21 cellular contexts compared by ENCODE assay signal in genomic region chr4:168731706-168732414, GRCh38.
DNase-seq lines count a peak whose midpoint lies in the region; ATAC-seq, FAIRE-seq and TF ChIP-seq lines count a peak whose summit lies in the region.
"Had no signal": no experiment of that assay in that cellular context is flagged by ENCODE, and none has a peak within 500 bp of the region (broad histone marks: within the 10 kb centered on the region; RNA-seq: fewer than 3 reads in every experiment).

No MANE protein-coding gene starts in this region.

- H3K9me3 Mint-ChIP-seq in stimulated activated memory B cell treated with anti-CD40 and anti-IgM and Interleukin-4, amounts not matched to agents 10 μg/mL and 1 μg/mL and 100 μg/mL, for 72 hours = peaks cover 9% of the 10 kb centered on the region

- TF ChIP-seq RAD21 in GM12878 (IDR thresholded peaks at IDR 0.05; ENCODE audit: insufficient read depth, low read depth, low read length) = no peak

- TF ChIP-seq CTCF in GM12878 (IDR thresholded peaks at IDR 0.05 in 2 of 3, conservative IDR thresholded peaks at IDR 0.05 in 1 of 3; ENCODE audit: control insufficient read depth in 2 of 3, extremely low read depth in 1 of 3, insufficient read depth in 1 of 3, low read depth in 3 of 3, low read length in 3 of 3) = no peak
- TF ChIP-seq CTCF in suprapubic skin (IDR thresholded peaks at IDR 0.05) = no peak

- no peak overlapping the region for H2AFZ ChIP-seq in GM12878 (ENCODE audit: control insufficient read depth, low read depth, low read length)

- no peaks in the 10 kb centered on the region for H3K79me2 ChIP-seq in GM12878 (ENCODE audit: control insufficient read depth, insufficient read depth, low read length)

- CTCF ChIA-PET in GM12878 (lab: Yijun Ruan, JAX) = interaction anchor here (1.1 to 3.4 kb wide), 3 partner anchors 12 to 40 kb away, joined by 3 to 31 read pairs (median 4); no protein-coding TSS in a partner anchor

- H3K36me3 Mint-ChIP-seq in stimulated activated memory B cell treated with anti-CD40 and anti-IgM and Interleukin-4, amounts not matched to agents 10 μg/mL and 1 μg/mL and 100 μg/mL, for 72 hours = no peaks in the 10 kb centered on the region

- POLR2A ChIA-PET in GM12878 (lab: Charles Lee) = interaction anchor here (1.2 to 1.5 kb wide), 2 partner anchors 11 to 12 kb away, joined by 3 to 4 read pairs; no protein-coding TSS in a partner anchor

- no peak for TF ChIP-seq POLR2A in GM12878 (IDR thresholded peaks at IDR 0.05; ENCODE audit: low read depth, low read length)
- no peak for TF ChIP-seq POLR2A in suprapubic skin (IDR thresholded peaks at IDR 0.05)

- intact Hi-C loops in GM12878 (cut with micrococcal nuclease; ENCODE audit: unreplicated experiment) = no loop called here

- RAD21 ChIA-PET in GM12878 (lab: Charles Lee; ENCODE audit: unreplicated experiment) = interaction anchor here (1.0 to 3.0 kb wide), 4 partner anchors 16 to 167 kb away, joined by 3 to 21 read pairs (median 4); no protein-coding TSS in a partner anchor

- H3K27ac Mint-ChIP-seq in stimulated activated memory B cell treated with anti-CD40 and anti-IgM and Interleukin-4, amounts not matched to agents 10 μg/mL and 1 μg/mL and 100 μg/mL, for 72 hours = no peak overlapping the region

- H3K4me1 ChIP-seq in GM12878 (ENCODE audit: control insufficient read depth, insufficient read depth, low read length) (no peaks in the 10 kb centered on the region), suprapubic skin (no peaks in the 10 kb centered on the region)
- H3K4me1 ChIP-seq: adrenal gland had no signal

- H3K9ac ChIP-seq in GM12878 (ENCODE audit: control insufficient read depth, insufficient read depth, low read length) = no peak overlapping the region
- H3K9ac ChIP-seq: KMS-11, SK-N-SH had no signal

- in situ Hi-C loops in GM12878 (cut with MboI) = no loop called here

- no peak overlapping the region for H3K4me2 ChIP-seq in GM12878 (ENCODE audit: control insufficient read depth, insufficient read depth)
- H3K4me2 ChIP-seq: KMS-11, SK-N-SH had no signal

- H3K27me3 ChIP-seq in GM12878 (replicated peaks in 1 of 2; ENCODE audit: control insufficient read depth in 2 of 2, insufficient read depth in 2 of 2, low read length in 1 of 2) = no peaks in the 10 kb centered on the region
- H3K27me3 ChIP-seq in suprapubic skin = no peaks in the 10 kb centered on the region
- H3K27me3 ChIP-seq: adrenal gland, gastrocnemius medialis, upper lobe of right lung had no signal

- H3K27ac ChIP-seq in GM12878 (ENCODE audit: control insufficient read depth, insufficient read depth) (no peak overlapping the region), suprapubic skin (no peak overlapping the region)
- H3K27ac ChIP-seq: adrenal gland, gastrocnemius medialis, KMS-11, upper lobe of right lung had no signal

- no peak overlapping the region for H3K4me3 Mint-ChIP-seq in stimulated activated memory B cell treated with anti-CD40 and anti-IgM and Interleukin-4, amounts not matched to agents 10 μg/mL and 1 μg/mL and 100 μg/mL, for 72 hours
- H3K4me3 Mint-ChIP-seq: neural crest cell had no signal

- H4K20me1 ChIP-seq in GM12878 (ENCODE audit: control insufficient read depth, insufficient read depth) = no peaks in the 10 kb centered on the region

- no peak for FAIRE-seq in GM12878 (lab: Jason Lieb, UNC)
- FAIRE-seq: H54 had no signal

- H3K9me3 ChIP-seq in GM12878 (replicated peaks; ENCODE audit: control insufficient read depth, insufficient read depth, low read length) (no peaks in the 10 kb centered on the region; the same call in 2 of the 3 replicates), suprapubic skin (no peaks in the 10 kb centered on the region)
- H3K9me3 ChIP-seq: adrenal gland, gastrocnemius medialis, upper lobe of right lung had no signal

- no peaks in the 10 kb centered on the region for H3K4me1 Mint-ChIP-seq in stimulated activated memory B cell treated with anti-CD40 and anti-IgM and Interleukin-4, amounts not matched to agents 10 μg/mL and 1 μg/mL and 100 μg/mL, for 72 hours

- no TSS peak for BruUV-seq in GM12878 (replicated peaks; lab: Mats Ljungman, UMichigan)

- DNase-seq in GM12878 (ENCODE audit: low read depth, low spot score) (no peak), suprapubic skin (ENCODE audit: low spot score in 2 of 2) (no peak), GDM1 (lab: John Stamatoyannopoulos, UW) (no peak)
- DNase-seq: activated CD4-positive, alpha-beta T cell treated with anti-CD3 and anti-CD28 coated beads for 1 hour; adrenal gland; erythroblast; gastrocnemius medialis; left cardiac atrium; NCI-H1105; NCI-H526; SK-N-SH; stimulated activated naive CD8-positive, alpha-beta T cell treated with anti-CD3 and anti-CD28 coated beads, Interleukin-15, Interleukin-2, amounts not matched to agents 100 U/mL and 50 U/mL, for 24 hours; T1000; upper lobe of right lung had no signal

- H3K4me3 ChIP-seq in GM12878 (no peak overlapping the region), suprapubic skin (no peak overlapping the region)
- H3K4me3 ChIP-seq: adrenal gland, gastrocnemius medialis, upper lobe of right lung had no signal

- WGBS in GM12878 (ENCODE audit: insufficient coverage, insufficient replicate concordance, low lambda C conversion rate, missing lambda C conversion rate) = 12% methylated on average over 6 of the region's 6 CpGs
- 87% methylated on average over 6 of the region's 6 CpGs for WGBS in suprapubic skin

- SMC1A ChIA-PET in GM12878 (lab: Charles Lee; ENCODE audit: uncharacterized antibody, unreplicated experiment) = interaction anchor here (1.0 to 5.6 kb wide), 13 partner anchors 8 to 117 kb away, joined by 3 to 42 read pairs (median 5); no protein-coding TSS in a partner anchor

- peaks cover 34% of the 10 kb centered on the region for H3K27me3 Mint-ChIP-seq in stimulated activated memory B cell treated with anti-CD40 and anti-IgM and Interleukin-4, amounts not matched to agents 10 μg/mL and 1 μg/mL and 100 μg/mL, for 72 hours

- 0 out of 4 replicates have a peak, but pooled peaks of 1 of the 2 experiments have one; percentile 35 for TF ChIP-seq EP300 in GM12878 (IDR thresholded peaks at IDR 0.05; ENCODE audit: borderline replicate concordance in 1 of 2, control insufficient read depth in 1 of 2, low read depth in 2 of 2, low read length in 2 of 2)
- no peak for TF ChIP-seq EP300 in suprapubic skin (IDR thresholded peaks at IDR 0.05)

- peak; percentile 75 for ATAC-seq in GM18511 (IDR thresholded peaks at IDR 0.05; ENCODE audit: unreplicated experiment)
- peak; percentile 58 for ATAC-seq in HG03175 (IDR thresholded peaks at IDR 0.05; ENCODE audit: unreplicated experiment)
- peak; percentile 70 for ATAC-seq in GM12878
- peak; percentile 60 for ATAC-seq in stimulated activated memory B cell treated with anti-CD40 and anti-IgM and Interleukin-4, amounts not matched to agents 10 μg/mL and 1 μg/mL and 100 μg/mL, for 72 hours
- ATAC-seq in GM21529 (IDR thresholded peaks at IDR 0.05; ENCODE audit: unreplicated experiment) = no peak
- ATAC-seq: left cardiac atrium; stimulated activated naive CD8-positive, alpha-beta T cell treated with anti-CD3 and anti-CD28 coated beads, Interleukin-15, Interleukin-2, amounts not matched to agents 100 U/mL and 50 U/mL, for 24 hours; upper lobe of right lung had no signal

- H3K36me3 ChIP-seq in GM12878 (ENCODE audit: control insufficient read depth in 2 of 2, insufficient read depth in 2 of 2, low read length in 1 of 2) (no peaks in the 10 kb centered on the region), suprapubic skin (no peaks in the 10 kb centered on the region)
- H3K36me3 ChIP-seq: adrenal gland, gastrocnemius medialis, upper lobe of right lung had no signal

TF ChIP-seq in GM12878, 131 proteins besides CTCF, POLR2A, EP300 and RAD21 (continues in another document):
- TF ChIP-seq SPI1 (IDR thresholded peaks at IDR 0.05; ENCODE audit: borderline replicate concordance, insufficient read depth, low read depth, low read length) = peak; percentile 82
- TF ChIP-seq IKZF1 (conservative IDR thresholded peaks at IDR 0.05) = peak; percentile 85
- TF ChIP-seq FOXK2 (IDR thresholded peaks at IDR 0.05) = no peak
- TF ChIP-seq BMI1 (IDR thresholded peaks at IDR 0.05; ENCODE audit: borderline replicate concordance) = no peak
- no peak for TF ChIP-seq ASH2L (IDR thresholded peaks at IDR 0.05; ENCODE audit: borderline replicate concordance, low read depth)
- no peak for TF ChIP-seq ZNF592 (IDR thresholded peaks at IDR 0.05)
- no peak for TF ChIP-seq EGR1 (IDR thresholded peaks at IDR 0.05; ENCODE audit: borderline replicate concordance in 1 of 2, low read depth in 2 of 2, low read length in 2 of 2)
- no peak for TF ChIP-seq EZH2 (IDR thresholded peaks at IDR 0.05; ENCODE audit: borderline replicate concordance, control insufficient read depth, low read depth, low read length)
- TF ChIP-seq NFIC (IDR thresholded peaks at IDR 0.05; ENCODE audit: low read depth, low read length) = no peak
- 0 out of 2 replicates have a peak, but pooled peaks have one; percentile 12 for TF ChIP-seq ZNF24 (IDR thresholded peaks at IDR 0.05)
